In genomic region chr6:135789375-135789774, GRCh38 we compare ENCODE assay signal across 17 cellular contexts.
DNase-seq lines count a peak whose midpoint lies in the region; ATAC-seq, FAIRE-seq and TF ChIP-seq lines count a peak whose summit lies in the region.
"Had no signal": no experiment of that assay in that cellular context is flagged by ENCODE, and none has a peak within 500 bp of the region (broad histone marks: within the 10 kb centered on the region; RNA-seq: fewer than 3 reads in every experiment).

No MANE protein-coding gene starts in this region.

- no peak overlapping the region for H3K23ac ChIP-seq in mesenchymal stem cell (ENCODE audit: low read length in 2 of 2)

- no peak for TF ChIP-seq CTCF in A549 (IDR thresholded peaks at IDR 0.05)
- no peak for TF ChIP-seq CTCF in OCI-LY3 (IDR thresholded peaks at IDR 0.05; ENCODE audit: low read depth, low read length)

- H2AFZ ChIP-seq in OCI-LY3 (ENCODE audit: low read depth, low read length) (0 out of 2 replicates have a peak overlapping the region, but pooled peaks have one; percentile 58), mesenchymal stem cell (ENCODE audit: low read depth, low read length) (no peak overlapping the region)

- H3K9me3 ChIP-seq in A549 (no peaks in the 10 kb centered on the region), OCI-LY3 (ENCODE audit: insufficient read depth, low read length) (no peaks in the 10 kb centered on the region), mesenchymal stem cell (ENCODE audit: control insufficient read depth, low read length) (no peaks in the 10 kb centered on the region), skeletal muscle satellite cell (replicated peaks; ENCODE audit: low read length) (no peaks in the 10 kb centered on the region)
- H3K9me3 ChIP-seq: BLaER1 treated with 17β-estradiol and CSF1 and Interleukin-3, amounts not matched to agents 10 nM and 100 nM had no signal

- DNase-seq in A549 (ENCODE audit: low read depth in 1 of 2, low spot score in 1 of 2), result no peak
- no peak for DNase-seq in mesenchymal stem cell
- DNase-seq in activated CD4-positive, alpha-beta T cell treated with anti-CD3 and anti-CD28 coated beads, Interleukin-2, amount 50 U/mL, for 48 hours, result no peak
- DNase-seq in cortex of kidney (lab: John Stamatoyannopoulos, UW), result no peak
- DNase-seq: 8988T; ACHN; CD4-positive, alpha-beta T cell; COR-L47; DND-41; GDM1; H7 had no signal

- TF ChIP-seq RAD21 in A549 (conservative IDR thresholded peaks at IDR 0.05 in 1 of 2, IDR thresholded peaks at IDR 0.05 in 1 of 2), result no peak

- TF ChIP-seq EP300 in A549 (IDR thresholded peaks at IDR 0.05), result no peak

- no peak overlapping the region for H3K18ac ChIP-seq in mesenchymal stem cell (ENCODE audit: low read depth in 1 of 2, low read length in 2 of 2)

- POLR2A ChIA-PET in A549 (lab: Yijun Ruan, JAX), result no interaction called here

- H4K91ac ChIP-seq in mesenchymal stem cell (ENCODE audit: low read length), result no peak overlapping the region

- H3K4ac ChIP-seq in mesenchymal stem cell (ENCODE audit: low read depth in 1 of 2, low read length in 2 of 2), result no peak overlapping the region

- no peak for TF ChIP-seq POLR2A in A549 (IDR thresholded peaks at IDR 0.05; ENCODE audit: low read length)

- H4K20me1 ChIP-seq in OCI-LY3 (ENCODE audit: insufficient read depth, low read length), result no peaks in the 10 kb centered on the region
- H4K20me1 ChIP-seq: BLaER1 treated with 17β-estradiol and CSF1 and Interleukin-3, amounts not matched to agents 10 nM and 100 nM had no signal

- H3K9ac ChIP-seq in OCI-LY3 (ENCODE audit: low read length) (no peak overlapping the region), mesenchymal stem cell (ENCODE audit: low read length) (peak overlapping the region; percentile 16), skeletal muscle satellite cell (ENCODE audit: low read depth, low read length) (no peak overlapping the region)
- H3K9ac ChIP-seq: BLaER1 treated with 17β-estradiol and CSF1 and Interleukin-3, amounts not matched to agents 10 nM and 100 nM had no signal

- no peaks in the 10 kb centered on the region for H3K36me3 ChIP-seq in OCI-LY3 (replicated peaks; ENCODE audit: low read depth, low read length)
- H3K36me3 ChIP-seq in mesenchymal stem cell (ENCODE audit: control insufficient read depth in 1 of 2, insufficient read depth in 2 of 2, low read depth in 1 of 2, low read length in 2 of 2), result no peaks in the 10 kb centered on the region
- H3K36me3 ChIP-seq in skeletal muscle satellite cell (ENCODE audit: insufficient read depth, low read length), result no peaks in the 10 kb centered on the region
- H3K36me3 ChIP-seq: BLaER1 treated with 17β-estradiol and CSF1 and Interleukin-3, amounts not matched to agents 10 nM and 100 nM had no signal

- no peak overlapping the region for H2BK15ac ChIP-seq in mesenchymal stem cell (ENCODE audit: low read depth, poor library complexity, severe bottlenecking)

- H3K27ac ChIP-seq in A549 (no peak overlapping the region), OCI-LY3 (ENCODE audit: low read length) (no peak overlapping the region), mesenchymal stem cell (ENCODE audit: low read length, poor library complexity, severe bottlenecking) (no peak overlapping the region)
- H3K27ac ChIP-seq: BLaER1 treated with 17β-estradiol and CSF1 and Interleukin-3, amounts not matched to agents 10 nM and 100 nM had no signal

- no peaks in the 10 kb centered on the region for H3K79me1 ChIP-seq in mesenchymal stem cell (replicated peaks; ENCODE audit: low read length, poor library complexity, severe bottlenecking)

- CTCF ChIA-PET in A549 (lab: Yijun Ruan, JAX), result no interaction called here

- H4K8ac ChIP-seq in mesenchymal stem cell (ENCODE audit: low read length), result no peak overlapping the region

- no peak for ATAC-seq in A549
- ATAC-seq in HG03469 (IDR thresholded peaks at IDR 0.05; ENCODE audit: unreplicated experiment), result no peak
- ATAC-seq in GM21526 (IDR thresholded peaks at IDR 0.05; ENCODE audit: low FRiP score, unreplicated experiment), result no peak

- H3K79me2 ChIP-seq in OCI-LY3 (ENCODE audit: low read length), result no peaks in the 10 kb centered on the region

- H3K4me3 ChIP-seq in A549 (no peak overlapping the region), OCI-LY3 (ENCODE audit: low read length) (no peak overlapping the region), mesenchymal stem cell (ENCODE audit: insufficient read depth in 1 of 2, low read depth in 1 of 2, low read length in 2 of 2) (no peak overlapping the region), skeletal muscle satellite cell (ENCODE audit: low read length) (no peak overlapping the region)
- H3K4me3 ChIP-seq: BLaER1 treated with 17β-estradiol and CSF1 and Interleukin-3, amounts not matched to agents 10 nM and 100 nM had no signal

- no peak overlapping the region for H2AK5ac ChIP-seq in mesenchymal stem cell (ENCODE audit: low read length, severe bottlenecking)

- FAIRE-seq in A549 (lab: Jason Lieb, UNC), result no peak
- FAIRE-seq: GM12892 had no signal

- 83% methylated on average over 5 of the region's 5 CpGs for whole genome bisulfite sequencing in A549 (ENCODE audit: missing lambda C conversion rate)
- 91% methylated on average over 4 of the region's 5 CpGs for WGBS in mesenchymal stem cell

- no peaks in the 10 kb centered on the region for H3K27me3 ChIP-seq in OCI-LY3 (ENCODE audit: low read depth, low read length)
- no peaks in the 10 kb centered on the region for H3K27me3 ChIP-seq in mesenchymal stem cell (ENCODE audit: control insufficient read depth in 1 of 2, insufficient read depth in 1 of 2, low read length in 2 of 2)
- H3K27me3 ChIP-seq in skeletal muscle satellite cell (ENCODE audit: control insufficient read depth, insufficient read depth, low read length), result no peaks in the 10 kb centered on the region
- H3K27me3 ChIP-seq: BLaER1 treated with 17β-estradiol and CSF1 and Interleukin-3, amounts not matched to agents 10 nM and 100 nM had no signal

- no peak overlapping the region for H2BK12ac ChIP-seq in mesenchymal stem cell (ENCODE audit: low read length in 2 of 2)

- H2BK120ac ChIP-seq in mesenchymal stem cell (ENCODE audit: low read depth, low read length), result no peak overlapping the region

- no peak overlapping the region for H3K4me2 ChIP-seq in A549
- H3K4me2 ChIP-seq in OCI-LY3 (ENCODE audit: low read length), result no peak overlapping the region
- H3K4me2 ChIP-seq in mesenchymal stem cell (ENCODE audit: low read length, poor library complexity, severe bottlenecking), result no peak overlapping the region
- H3K4me2 ChIP-seq in skeletal muscle satellite cell (ENCODE audit: low read length), result peak overlapping the region; percentile 36
- H3K4me2 ChIP-seq: BLaER1 treated with 17β-estradiol and CSF1 and Interleukin-3, amounts not matched to agents 10 nM and 100 nM had no signal

- no peak overlapping the region for H2BK5ac ChIP-seq in mesenchymal stem cell (ENCODE audit: low read depth, low read length, poor library complexity, severe bottlenecking)

- no peaks in the 10 kb centered on the region for H3K4me1 ChIP-seq in A549
- no peaks in the 10 kb centered on the region for H3K4me1 ChIP-seq in OCI-LY3 (ENCODE audit: low read length)
- H3K4me1 ChIP-seq in mesenchymal stem cell (ENCODE audit: control insufficient read depth, insufficient read depth, low read depth, low read length), result no peaks in the 10 kb centered on the region
- no peaks in the 10 kb centered on the region for H3K4me1 ChIP-seq in skeletal muscle satellite cell (ENCODE audit: control insufficient read depth, insufficient read depth, low read length)
- H3K4me1 ChIP-seq: BLaER1 treated with 17β-estradiol and CSF1 and Interleukin-3, amounts not matched to agents 10 nM and 100 nM had no signal

- H3K14ac ChIP-seq in mesenchymal stem cell (ENCODE audit: low read length in 2 of 2), result no peak overlapping the region

TF ChIP-seq in A549, 52 proteins besides CTCF, POLR2A, EP300 and RAD21:
- TF ChIP-seq SREBF2 (IDR thresholded peaks at IDR 0.05) (no peak), HES2 (IDR thresholded peaks at IDR 0.05) (no peak), MAFK (IDR thresholded peaks at IDR 0.05; ENCODE audit: partially characterized antibody) (peak; percentile 24), JUN (IDR thresholded peaks at IDR 0.05) (no peak)
